In genomic region chr3:65330072-65330471, GRCh38 we compare ENCODE assay signal across 18 cellular contexts.
DNase-seq lines count a peak whose midpoint lies in the region; FAIRE-seq and TF ChIP-seq lines count a peak whose summit lies in the region.
"Had no signal": no experiment of that assay in that cellular context is flagged by ENCODE, and none has a peak within 500 bp of the region (broad histone marks: within the 10 kb centered on the region; RNA-seq: fewer than 3 reads in every experiment).

No MANE protein-coding gene starts in this region.

- no peaks in the 10 kb centered on the region for H3K9me3 ChIP-seq in mesenchymal stem cell (ENCODE audit: control insufficient read depth, low read length)
- H3K9me3 ChIP-seq: psoas muscle, tibial artery had no signal

- no peaks in the 10 kb centered on the region for H3K4me1 ChIP-seq in mesenchymal stem cell (ENCODE audit: control insufficient read depth, insufficient read depth, low read depth, low read length)
- H3K4me1 ChIP-seq: psoas muscle, tibial artery had no signal

- TF ChIP-seq CTCF in bronchial epithelial cell (IDR thresholded peaks at IDR 0.05; ENCODE audit: insufficient read depth, low read length, severe bottlenecking): no peak

- H3K23ac ChIP-seq in mesenchymal stem cell (ENCODE audit: low read length in 2 of 2): no peak overlapping the region

- H3K4me3 ChIP-seq in bronchial epithelial cell (ENCODE audit: low read depth, low read length) (no peak overlapping the region), mesenchymal stem cell (ENCODE audit: insufficient read depth in 1 of 2, low read depth in 1 of 2, low read length in 2 of 2) (peak overlapping the region in 1 of 2 experiments; percentile 32)
- H3K4me3 ChIP-seq: psoas muscle, tibial artery had no signal

- H3K27ac ChIP-seq in mesenchymal stem cell (ENCODE audit: low read length, poor library complexity, severe bottlenecking): no peak overlapping the region
- H3K27ac ChIP-seq: psoas muscle, tibial artery had no signal

- FAIRE-seq in bronchial epithelial cell (lab: Jason Lieb, UNC) (no peak), GM12891 (lab: Jason Lieb, UNC) (no peak)

- H3K9ac ChIP-seq in mesenchymal stem cell (ENCODE audit: low read length): peak overlapping the region; percentile 29

- no peak overlapping the region for H3K14ac ChIP-seq in mesenchymal stem cell (ENCODE audit: low read length in 2 of 2)

- H3K4me2 ChIP-seq in mesenchymal stem cell (ENCODE audit: low read length, poor library complexity, severe bottlenecking): no peak overlapping the region

- TF ChIP-seq POLR2A in GM12891 (IDR thresholded peaks at IDR 0.05; ENCODE audit: low read depth, low read length): no peak

- H4K91ac ChIP-seq in mesenchymal stem cell (ENCODE audit: low read length): no peak overlapping the region

- no peak overlapping the region for H3K18ac ChIP-seq in mesenchymal stem cell (ENCODE audit: low read depth in 1 of 2, low read length in 2 of 2)

- no peaks in the 10 kb centered on the region for H3K36me3 ChIP-seq in bronchial epithelial cell (ENCODE audit: control insufficient read depth, insufficient read depth, low read length)
- H3K36me3 ChIP-seq in mesenchymal stem cell (ENCODE audit: control insufficient read depth in 1 of 2, insufficient read depth in 2 of 2, low read depth in 1 of 2, low read length in 2 of 2): no peaks in the 10 kb centered on the region
- H3K36me3 ChIP-seq: tibial artery had no signal

- DNase-seq in HT1080 (ENCODE audit: low read depth) (peak; percentile 6), NOMO-1 treated with DMSO at 0.1 percent for 48 hours (lab: John Stamatoyannopoulos, UW; ENCODE audit: unreplicated experiment) (peak; percentile 45), bronchial epithelial cell (ENCODE audit: low read depth) (peak; percentile 1), mesenchymal stem cell (peak; percentile 22), SHP77 treated with DMSO at 0.1 percent for 48 hours (lab: John Stamatoyannopoulos, UW) (no peak), NCI-H1105 treated with DMSO at 0.1 percent for 48 hours (lab: John Stamatoyannopoulos, UW) (no peak), GM12891 (ENCODE audit: insufficient read length, low spot score) (no peak)
- DNase-seq: activated CD4-positive, alpha-beta memory T cell treated with anti-CD3 and anti-CD28 coated beads for 36 hours; activated gamma-delta T cell treated with Interleukin-2 at 50 U/mL for 16 hours; amygdala; CD4-positive, alpha-beta memory T cell; Karpas-422; mammary epithelial cell; NCI-H1105; psoas muscle; stimulated activated CD4-positive, alpha-beta T cell treated with anti-CD3 and anti-CD28 coated beads, Interleukin-4, amount 100 ng/mL, for 1 hour; T1000; tibial artery had no signal

- H2BK120ac ChIP-seq in mesenchymal stem cell (ENCODE audit: low read depth, low read length): no peak overlapping the region

- no peak overlapping the region for H2BK5ac ChIP-seq in mesenchymal stem cell (ENCODE audit: low read depth, low read length, poor library complexity, severe bottlenecking)

- no peak overlapping the region for H3K4ac ChIP-seq in mesenchymal stem cell (ENCODE audit: low read depth in 1 of 2, low read length in 2 of 2)

- no peak overlapping the region for H2BK12ac ChIP-seq in mesenchymal stem cell (ENCODE audit: low read length in 2 of 2)

- H3K79me1 ChIP-seq in mesenchymal stem cell (replicated peaks; ENCODE audit: low read length, poor library complexity, severe bottlenecking): no peaks in the 10 kb centered on the region

- no peak overlapping the region for H4K8ac ChIP-seq in mesenchymal stem cell (ENCODE audit: low read length)

- H2AFZ ChIP-seq in mesenchymal stem cell (ENCODE audit: low read depth, low read length): no peak overlapping the region

- H3K27me3 ChIP-seq in bronchial epithelial cell (ENCODE audit: control insufficient read depth, insufficient read depth, low read length): no peaks in the 10 kb centered on the region
- H3K27me3 ChIP-seq in mesenchymal stem cell (ENCODE audit: control insufficient read depth in 1 of 2, insufficient read depth in 1 of 2, low read length in 2 of 2): peaks cover 4 to 37% of the 10 kb centered on the region in 2 experiments
- H3K27me3 ChIP-seq: tibial artery had no signal

- no peak overlapping the region for H2BK15ac ChIP-seq in mesenchymal stem cell (ENCODE audit: low read depth, poor library complexity, severe bottlenecking)

- H2AK5ac ChIP-seq in mesenchymal stem cell (ENCODE audit: low read length, severe bottlenecking): no peak overlapping the region

- 90% methylated on average over 4 of the region's 6 CpGs for WGBS in mesenchymal stem cell

TF ChIP-seq in GM12891, 5 proteins besides CTCF, POLR2A, EP300 and RAD21:
- TF ChIP-seq PAX5 (IDR thresholded peaks at IDR 0.05; ENCODE audit: insufficient read depth, low read length, severe bottlenecking) (no peak), SPI1 (IDR thresholded peaks at IDR 0.05; ENCODE audit: low read depth, low read length) (no peak), POLR2AphosphoS5 (IDR thresholded peaks at IDR 0.05; ENCODE audit: low read depth, low read length) (no peak)

Comparison
In these comparisons a context has a peak if more than half of its experiments do, and no peak if none do; other contexts are left out.
1. DNase-seq: peak in HT1080 (single experiment), NOMO-1 treated with DMSO at 0.1 percent for 48 hours (single experiment), bronchial epithelial cell (single experiment) and mesenchymal stem cell (single experiment); none in SHP77 treated with DMSO at 0.1 percent for 48 hours (single experiment), NCI-H1105 treated with DMSO at 0.1 percent for 48 hours (single experiment) and GM12891 (single experiment).